8 cellular contexts compared by ENCODE assay signal in the genomic region with DNA sequence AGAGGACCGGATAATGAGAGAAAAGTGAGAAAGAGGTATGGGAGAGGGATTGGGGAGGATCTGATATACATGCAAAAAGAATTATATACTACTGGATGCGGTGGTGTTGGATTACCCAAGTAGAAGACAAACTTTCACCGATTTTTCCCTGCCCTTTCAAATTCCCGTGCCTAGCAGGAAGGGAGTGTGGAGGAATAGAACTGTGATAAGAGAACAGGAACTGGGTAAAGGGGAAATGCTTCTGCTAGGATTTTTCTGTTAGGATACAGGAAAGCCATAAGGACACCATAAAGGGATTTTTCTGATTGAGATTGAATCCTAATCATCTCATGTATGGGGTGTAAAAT. TPM values are rescaled to one million over a fixed set of nuclear protein-coding genes. Genes with fewer than 3 reads are reported as not detected.
DNase-seq lines count a peak whose midpoint lies in the region; ATAC-seq, FAIRE-seq and TF ChIP-seq lines count a peak whose summit lies in the region.

No MANE protein-coding gene starts in this region.

- H3K4me3 ChIP-seq in Caco-2 (ENCODE audit: low read depth, low read length) (peak overlapping the region; percentile 84), fibroblast of the aortic adventitia (ENCODE audit: low read depth, low read length) (peak overlapping the region; percentile 78), pancreas (peak overlapping the region; percentile 64 to 90 (median 86))

- CTCF ChIA-PET in Caco-2 (lab: Charles Lee): interaction anchor here (0.5 to 2.5 kb wide), 5 partner anchors 75 to 523 kb away, joined by 3 to 21 read pairs (median 6); a partner anchor contains a TSS

- no peaks in the 10 kb centered on the region for H3K9me3 Mint-ChIP-seq in Caco-2 (ENCODE audit: unreplicated experiment)

- H3K36me3 ChIP-seq in Caco-2 (ENCODE audit: control insufficient read depth, insufficient read depth, low read length) (no peaks in the 10 kb centered on the region), pancreas (no peaks in the 10 kb centered on the region)

- H3K4me3 Mint-ChIP-seq in Caco-2 (ENCODE audit: unreplicated experiment): peak overlapping the region; percentile 88
- H3K4me3 Mint-ChIP-seq in T-helper 17 cell: peak overlapping the region; percentile 99

- no peak for DNase-seq in Caco-2
- no peak for DNase-seq in T-helper 17 cell
- peak; percentile 64 for DNase-seq in fibroblast of the aortic adventitia (ENCODE audit: low read depth)
- no peak for DNase-seq in pancreas
- DNase-seq in activated CD4-positive, CD25-positive, alpha-beta regulatory T cell (lab: John Stamatoyannopoulos, UW): no peak
- DNase-seq in DMS153 treated with DMSO at 0.1 percent for 48 hours (lab: John Stamatoyannopoulos, UW; ENCODE audit: unreplicated experiment): no peak
- no peak for DNase-seq in 8988T

- FAIRE-seq in pancreas (lab: Jason Lieb, UNC): no peak

- H3K9me3 ChIP-seq in Caco-2 (no peaks in the 10 kb centered on the region), T-helper 17 cell (ENCODE audit: control insufficient read depth, low read length, poor library complexity, severe bottlenecking) (no peaks in the 10 kb centered on the region), pancreas (no peaks in the 10 kb centered on the region)

- no peaks in the 10 kb centered on the region for H3K27me3 ChIP-seq in Caco-2 (replicated peaks; ENCODE audit: control insufficient read depth, insufficient read depth, low read length)
- H3K27me3 ChIP-seq in pancreas: no peaks in the 10 kb centered on the region

- TF ChIP-seq CTCF in Caco-2 (IDR thresholded peaks at IDR 0.05; ENCODE audit: insufficient read depth in 1 of 2, low read depth in 1 of 2, low read length in 1 of 2, severe bottlenecking in 1 of 2, unreplicated experiment in 1 of 2) (no peak), fibroblast of the aortic adventitia (IDR thresholded peaks at IDR 0.05; ENCODE audit: insufficient read depth, low read length) (no peak), pancreas (IDR thresholded peaks at IDR 0.05) (no peak)

- POLR2A ChIA-PET in Caco-2 (lab: Charles Lee): interaction anchor here (0.5 to 1.2 kb wide), 5 partner anchors 9 to 465 kb away, joined by 3 to 9 read pairs (median 3); a partner anchor contains a TSS

- intact Hi-C loops in Caco-2 (cut with micrococcal nuclease; ENCODE audit: unreplicated experiment) (loop anchor here (1.0 to 5.0 kb wide), 8 partner anchors 20 to 466 kb away; a partner anchor contains a TSS), pancreas (cut with DNase I) (no loop called here)

- H3K27ac ChIP-seq in pancreas: peak overlapping the region; percentile 74 to 89 (median 84)

- H3K27ac Mint-ChIP-seq in Caco-2 (ENCODE audit: unreplicated experiment): peak overlapping the region; percentile 96
- H3K27ac Mint-ChIP-seq in T-helper 17 cell: peak overlapping the region; percentile 98

- H3K4me1 Mint-ChIP-seq in Caco-2 (ENCODE audit: low read depth, unreplicated experiment) (peaks cover 10% of the 10 kb centered on the region), T-helper 17 cell (peaks cover 18% of the 10 kb centered on the region)

- ATAC-seq in HG02642 (IDR thresholded peaks at IDR 0.05; ENCODE audit: poor library complexity, unreplicated experiment) (peak; percentile 2), T-helper 17 cell (no peak), pancreas (peak; percentile 26 to 57 (median 46))

- H3K4me1 ChIP-seq in Caco-2 (peaks cover 6% of the 10 kb centered on the region), pancreas (peaks cover 4 to 10% (median 10%) of the 10 kb centered on the region in 3 donors)

- H3K36me3 Mint-ChIP-seq in Caco-2 (ENCODE audit: insufficient read depth, unreplicated experiment): peaks cover 11% of the 10 kb centered on the region
- peaks cover 14% of the 10 kb centered on the region for H3K36me3 Mint-ChIP-seq in T-helper 17 cell (ENCODE audit: low read depth)

- BruUV-seq in Caco-2 (replicated peaks; lab: Mats Ljungman, UMichigan): TSS peak; percentile 88

- H3K27me3 Mint-ChIP-seq in Caco-2 (ENCODE audit: insufficient read depth, unreplicated experiment) (no peaks in the 10 kb centered on the region), T-helper 17 cell (peaks cover 11% of the 10 kb centered on the region)

- 0% methylated on average over 4 of the region's 4 CpGs for WGBS in pancreas, 2 donors

RNA-seq across cellular contexts. Expression of a gene that starts 0.5 kb away (rescaled TPM):
- total RNA-seq in Caco-2 (2022) (75.2 and 76.4 TPM in 2 replicates), T-helper 17 cell (10 to 100 TPM in 1 of 2 donors, 1 to 10 TPM in 1; 8.3 to 14.0 TPM), fibroblast of the aortic adventitia (ENCODE audit: low replicate concordance) (27.6 and 31.9 TPM in 2 replicates), pancreas (10 to 100 TPM in 4 of 6 donors, 1 to 10 TPM in 2; 8.0 to 14.4 (median 11.2) TPM)
- 1 to 10 TPM; 5.1 to 7.0 TPM for polyA plus RNA-seq in pancreas
